Comparison of ENCODE assay signal across 23 cellular contexts in the genomic region with DNA sequence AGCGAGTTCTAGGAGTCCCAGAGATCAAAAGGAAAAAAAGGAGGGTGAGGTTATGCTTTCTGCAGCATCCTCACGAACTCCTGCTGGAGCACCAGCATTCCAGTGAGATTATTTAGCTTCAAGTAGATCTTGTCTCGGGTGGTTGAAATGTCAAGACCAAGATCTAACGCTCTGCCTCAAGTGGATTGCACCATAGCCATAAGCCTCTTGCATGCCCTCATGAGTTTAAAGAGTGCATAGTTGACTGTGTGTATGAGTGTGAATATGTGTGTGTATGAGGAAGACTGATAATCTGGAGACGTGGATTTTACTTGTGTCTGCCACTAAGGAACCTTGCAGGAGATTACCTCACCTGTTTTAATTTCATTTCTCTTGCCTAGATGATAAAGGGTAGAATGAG.
"Had no signal": no experiment of that assay in that cellular context is flagged by ENCODE, and none has a peak within 500 bp of the region (broad histone marks: within the 10 kb centered on the region; RNA-seq: fewer than 3 reads in every experiment).

No MANE protein-coding gene starts in this region.

- H3K36me3 Mint-ChIP-seq: activated CD8-positive, alpha-beta memory T cell treated with anti-CD3 and anti-CD28 coated beads, Interleukin-2, amount 10 ng/mL, durations not matched to agents 7 days and 5 days; activated naive CD8-positive, alpha-beta T cell; WTC11 had no signal

- H3K9me3 Mint-ChIP-seq: activated naive CD4-positive, alpha-beta T cell treated with anti-CD3 and anti-CD28 coated beads for 36 hours; activated T-cell treated with anti-CD3 and anti-CD28 coated beads, Interleukin-2, amount 50 U/mL, for 24 hours; T-helper 1 cell treated with Interleukin-12 subunit alpha and Interleukin-12 subunit beta and Interleukin-4 antibody, amounts not matched to agents 30 μg/mL and 1 μg/mL, for 36 hours; WTC11 had no signal

- H3K4me3 Mint-ChIP-seq: activated CD8-positive, alpha-beta memory T cell treated with anti-CD3 and anti-CD28 coated beads, Interleukin-2, amount 10 ng/mL, durations not matched to agents 7 days and 5 days; activated naive CD4-positive, alpha-beta T cell treated with anti-CD3 and anti-CD28 coated beads for 36 hours; activated naive CD8-positive, alpha-beta T cell; activated T-cell treated with anti-CD3 and anti-CD28 coated beads, Interleukin-2, amount 50 U/mL, for 24 hours; T-helper 1 cell treated with Interleukin-12 subunit alpha and Interleukin-12 subunit beta and Interleukin-4 antibody, amounts not matched to agents 30 μg/mL and 1 μg/mL, for 36 hours; WTC11 had no signal

- H3K9ac ChIP-seq: KMS-11 had no signal

- H3K27me3 Mint-ChIP-seq: activated CD8-positive, alpha-beta memory T cell treated with anti-CD3 and anti-CD28 coated beads, Interleukin-2, amount 10 ng/mL, durations not matched to agents 7 days and 5 days; activated naive CD8-positive, alpha-beta T cell; activated T-cell treated with anti-CD3 and anti-CD28 coated beads, Interleukin-2, amount 50 U/mL, for 24 hours had no signal

- ATAC-seq: activated CD8-positive, alpha-beta memory T cell treated with anti-CD3 and anti-CD28 coated beads, Interleukin-2, amount 10 ng/mL, durations not matched to agents 7 days and 5 days had no signal

- H3K27ac Mint-ChIP-seq: activated CD8-positive, alpha-beta memory T cell treated with anti-CD3 and anti-CD28 coated beads, Interleukin-2, amount 10 ng/mL, durations not matched to agents 7 days and 5 days; activated naive CD4-positive, alpha-beta T cell treated with anti-CD3 and anti-CD28 coated beads for 36 hours; activated naive CD8-positive, alpha-beta T cell; activated T-cell treated with anti-CD3 and anti-CD28 coated beads, Interleukin-2, amount 50 U/mL, for 24 hours; T-helper 1 cell treated with Interleukin-12 subunit alpha and Interleukin-12 subunit beta and Interleukin-4 antibody, amounts not matched to agents 30 μg/mL and 1 μg/mL, for 36 hours; WTC11 had no signal

- H3K27ac ChIP-seq: KMS-11 had no signal

- DNase-seq: activated CD4-positive, alpha-beta T cell treated with anti-CD3 and anti-CD28 coated beads for 48 hours; activated CD4-positive, alpha-beta T cell treated with anti-CD3 and anti-CD28 coated beads, Interleukin-2, amount 50 U/mL, for 4 hours; activated CD4-positive, CD25-positive, alpha-beta regulatory T cell treated with anti-CD3 and anti-CD28 coated beads, Interleukin-2, amount 50 U/mL, for 72 hours; activated CD8-positive, alpha-beta memory T cell treated with anti-CD3 and anti-CD28 coated beads, Interleukin-2, amount 10 ng/mL, durations not matched to agents 7 days and 5 days; activated effector memory CD4-positive, alpha-beta T cell treated with anti-CD3 and anti-CD28 coated beads, Interleukin-2, amount 50 U/mL, for 16 hours; activated naive CD4-positive, alpha-beta T cell treated with anti-CD3 and anti-CD28 coated beads for 36 hours; activated T-cell treated with anti-CD3 and anti-CD28 coated beads, Interleukin-2, amount 50 U/mL, for 24 hours; anterior cingulate cortex; cerebellar nuclear complex; NCI-H1092; NCI-H1694; NCI-H2081; NCI-H2171; NCI-H2227 treated with DMSO at 0.1 percent for 48 hours; NCI-H446 treated with DMSO at 0.1 percent for 48 hours; NCI-H526 treated with DMSO at 0.1 percent for 48 hours; NCI-H82; OCI-M1; SHP77 treated with DMSO at 0.1 percent for 48 hours had no signal
